8 cellular contexts compared by ENCODE assay signal in genomic region chr2:74119912-74120825, GRCh38. TPM values are rescaled to one million over a fixed set of nuclear protein-coding genes. Genes with fewer than 3 reads are reported as not detected.
A peak's percentile ranks its signal among the peaks of the same experiment; 100 is the strongest.
DNase-seq lines count a peak whose midpoint lies in the region; ATAC-seq and TF ChIP-seq lines count a peak whose summit lies in the region.

No MANE protein-coding gene starts in this region.

- peak overlapping the region; percentile 74 for H3K4me3 ChIP-seq in AG04450 (ENCODE audit: low read depth, low read length)

- H3K9me3 ChIP-seq in AG04450 (ENCODE audit: control insufficient read depth, insufficient read depth, low read length): peaks cover 17% of the 10 kb centered on the region

- POLR2A ChIA-PET in AG04450 (lab: Yijun Ruan, JAX): interaction anchor here (0.6 to 1.3 kb wide), 10 partner anchors 28 to 494 kb away, joined by 3 to 21 read pairs (median 4); partner anchors contain the start of gene BOLA3
- POLR2A ChIA-PET in activated CD4-positive, alpha-beta T cell treated with anti-CD3 and anti-CD28 coated beads for 36 hours (lab: Charles Lee): interaction anchor here (0.6 to 1.3 kb wide), 5 partner anchors 10 to 140 kb away, joined by 3 to 4 read pairs (median 3); partner anchors contain the start of gene MOB1A

- ATAC-seq in HG03064 (IDR thresholded peaks at IDR 0.05; ENCODE audit: low read depth, unreplicated experiment) (peak; percentile 93), left colon (peak; percentile 99)
- ATAC-seq in activated CD4-positive, alpha-beta T cell treated with anti-CD3 and anti-CD28 coated beads for 36 hours: peak; percentile 97

- peaks cover 17% of the 10 kb centered on the region for H3K9me3 Mint-ChIP-seq in activated CD4-positive, alpha-beta T cell treated with anti-CD3 and anti-CD28 coated beads for 36 hours (ENCODE audit: low read depth)

- H3K27me3 ChIP-seq in AG04450 (ENCODE audit: control insufficient read depth, insufficient read depth, low read length): no peaks in the 10 kb centered on the region

- peak overlapping the region; percentile 89 for H3K27ac Mint-ChIP-seq in activated CD4-positive, alpha-beta T cell treated with anti-CD3 and anti-CD28 coated beads for 36 hours

- TF ChIP-seq CTCF in AG04450 (IDR thresholded peaks at IDR 0.05; ENCODE audit: low read depth, low read length): peak; percentile 55

- intact Hi-C loops in activated CD4-positive, alpha-beta T cell treated with anti-CD3 and anti-CD28 coated beads for 36 hours (cut with DNase I, micrococcal nuclease): loop anchor here (1.0 to 5.0 kb wide), 11 partner anchors 27 to 733 kb away; partner anchors contain the start of genes DGUOK (in 2 of the 2), ALMS1 (in 1 of the 2), BOLA3 (in 1 of the 2) and DUSP11 (in 1 of the 2)
- intact Hi-C loops in left colon (cut with DNase I, micrococcal nuclease): no loop called here

- H3K27ac ChIP-seq in AG04450 (ENCODE audit: low read depth, low read length) (peak overlapping the region; percentile 89), cingulate gyrus (ENCODE audit: low read depth, low read length) (peak overlapping the region; percentile 83)

- CTCF ChIA-PET in AG04450 (lab: Charles Lee): interaction anchor here (0.6 to 1.7 kb wide), 30 partner anchors 10 to 654 kb away, joined by 3 to 17 read pairs (median 4); partner anchors contain the start of genes BOLA3 and STAMBP
- CTCF ChIA-PET in activated CD4-positive, alpha-beta T cell treated with anti-CD3 and anti-CD28 coated beads for 36 hours (lab: Charles Lee): interaction anchor here (0.6 to 3.7 kb wide), 27 partner anchors 9 to 887 kb away, joined by 3 to 26 read pairs (median 3); partner anchors contain the start of genes BOLA3, MOB1A, PRADC1 and STAMBP

- peak; percentile 58 for DNase-seq in AG04450 (ENCODE audit: low read depth, low spot score)
- DNase-seq in NCI-H2227 (lab: John Stamatoyannopoulos, UW; ENCODE audit: unreplicated experiment): peak; percentile 90
- DNase-seq in activated CD4-positive, alpha-beta T cell treated with anti-CD3 and anti-CD28 coated beads for 36 hours: peak; percentile 92
- DNase-seq in left colon: peak; percentile 78 to 88
- peak; percentile 88 for DNase-seq in stimulated activated CD4-positive, alpha-beta T cell treated with anti-CD3 and anti-CD28 coated beads, Interleukin-2, amount 100 ng/mL, for 24 hours

- H3K27me3 Mint-ChIP-seq in activated CD4-positive, alpha-beta T cell treated with anti-CD3 and anti-CD28 coated beads for 36 hours: peaks cover 3% of the 10 kb centered on the region

- H3K36me3 Mint-ChIP-seq in activated CD4-positive, alpha-beta T cell treated with anti-CD3 and anti-CD28 coated beads for 36 hours (ENCODE audit: low read depth): peaks cover 15% of the 10 kb centered on the region

- peak overlapping the region; percentile 81 for H3K4me3 Mint-ChIP-seq in activated CD4-positive, alpha-beta T cell treated with anti-CD3 and anti-CD28 coated beads for 36 hours

- peak; percentile 60 for TF ChIP-seq POLR2A in GM18526 (IDR thresholded peaks at IDR 0.05; ENCODE audit: extremely low read depth, insufficient read length)

- H3K4me1 Mint-ChIP-seq in activated CD4-positive, alpha-beta T cell treated with anti-CD3 and anti-CD28 coated beads for 36 hours: peaks cover 7% of the 10 kb centered on the region

RNA-seq across cellular contexts. Expression of gene BOLA3, which starts 27.5 kb away (rescaled TPM):
- 28.1 and 38.6 TPM in 2 replicates for polyA plus RNA-seq in AG04450 (2011; rRNA removed)
- polyA minus RNA-seq in AG04450 (2011; rRNA and poly(A)+ RNA removed): 4.2 and 4.5 TPM in 2 replicates
- 100 to 1,000 TPM; 119 to 130 TPM for total RNA-seq in activated CD4-positive, alpha-beta T cell treated with anti-CD3 and anti-CD28 coated beads for 36 hours
- total RNA-seq in left colon: 10 to 100 TPM; 40.4 to 45.8 TPM

RNA-seq across cellular contexts. Expression of gene MOB1A, which starts 58.5 kb away (rescaled TPM):
- polyA plus RNA-seq in AG04450 (2011; rRNA removed): 49.7 and 59.7 TPM in 2 replicates
- polyA minus RNA-seq in AG04450 (2011; rRNA and poly(A)+ RNA removed): 29.1 and 50.8 TPM in 2 replicates
- 100 to 1,000 TPM in 1 of 2 experiments, 10 to 100 TPM in 1; 96.6 to 149 TPM for total RNA-seq in activated CD4-positive, alpha-beta T cell treated with anti-CD3 and anti-CD28 coated beads for 36 hours
- 100 to 1,000 TPM; 137 to 138 TPM for total RNA-seq in left colon

Comparison
In these comparisons a context has a peak if more than half of its experiments do, and no peak if none do; other contexts are left out.
1. Peak in every context shown above with its lines: DNase-seq, ATAC-seq, H3K4me3 ChIP-seq and H3K27ac ChIP-seq.
2. intact Hi-C loops: an anchor here in activated CD4-positive, alpha-beta T cell treated with anti-CD3 and anti-CD28 coated beads for 36 hours (1.0 to 5.0 kb wide); none called in left colon.